In the genomic region with DNA sequence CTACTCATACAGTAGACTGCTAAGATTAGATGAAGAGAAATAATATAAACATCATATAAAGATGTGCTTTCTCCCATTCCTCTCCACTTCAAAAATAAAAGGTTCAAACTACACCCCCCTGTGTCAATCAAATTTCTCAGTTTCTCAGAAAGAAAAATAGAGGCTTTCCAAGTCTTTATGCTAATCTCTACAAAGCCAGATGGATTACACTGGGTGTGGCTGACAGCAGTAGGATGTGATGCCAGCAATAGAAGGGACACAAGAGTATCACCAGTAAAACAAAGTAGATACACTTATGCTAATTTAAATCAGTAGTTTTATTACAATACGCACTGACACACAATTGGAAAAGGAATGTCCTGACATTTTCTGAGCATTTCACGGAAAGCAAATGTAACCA, we compare ENCODE assay signal across 16 cellular contexts.
DNase-seq lines count a peak whose midpoint lies in the region; TF ChIP-seq lines count a peak whose summit lies in the region.
"Had no signal": no experiment of that assay in that cellular context is flagged by ENCODE, and none has a peak within 500 bp of the region (broad histone marks: within the 10 kb centered on the region; RNA-seq: fewer than 3 reads in every experiment).

No MANE protein-coding gene starts in this region.

- DNase-seq in HAP-1 (ENCODE audit: low spot score in 2 of 2), result peak; percentile 60 to 89
- peak; percentile 32 for DNase-seq in putamen (ENCODE audit: low spot score)
- no peak for DNase-seq in COLO668 (lab: John Stamatoyannopoulos, UW; ENCODE audit: unreplicated experiment)
- DNase-seq in hepatic stellate cell (ENCODE audit: low spot score), result no peak
- DNase-seq: BE2C; Caco-2; CD8-positive, alpha-beta T cell; DMS79; EL; GDM1; HCEC 1CT; HFFc6 had no signal

- H3K4me3 ChIP-seq in DOHH2 (ENCODE audit: low read length), result peak overlapping the region; percentile 79
- H3K4me3 ChIP-seq in HAP-1, result no peak overlapping the region
- H3K4me3 ChIP-seq in OCI-LY1 (ENCODE audit: low read depth, low read length, poor library complexity, severe bottlenecking), result no peak overlapping the region
- H3K4me3 ChIP-seq: A549 had no signal

- no peak for TF ChIP-seq CTCF in DOHH2 (IDR thresholded peaks at IDR 0.05; ENCODE audit: low read depth, low read length, poor library complexity, severe bottlenecking)
- no peak for TF ChIP-seq CTCF in OCI-LY1 (IDR thresholded peaks at IDR 0.05; ENCODE audit: low read length)

- H3K27me3 ChIP-seq in DOHH2 (ENCODE audit: control insufficient read depth, low read length) (no peaks in the 10 kb centered on the region), HAP-1 (ENCODE audit: low read depth) (no peaks in the 10 kb centered on the region), OCI-LY1 (ENCODE audit: insufficient read depth, low read length) (no peaks in the 10 kb centered on the region)
- H3K27me3 ChIP-seq: BE2C had no signal

- H3K9me2 ChIP-seq in DOHH2 (replicated peaks; ENCODE audit: control insufficient read depth, low read length), result no peaks in the 10 kb centered on the region
- no peaks in the 10 kb centered on the region for H3K9me2 ChIP-seq in OCI-LY1 (ENCODE audit: low read depth, low read length)

- H3K79me2 ChIP-seq in DOHH2 (ENCODE audit: control insufficient read depth, low read length) (peaks cover 54% of the 10 kb centered on the region), OCI-LY1 (ENCODE audit: insufficient read depth, low read length) (no peaks in the 10 kb centered on the region; the same call in 1 of the 2 replicates)

- peaks cover 39% of the 10 kb centered on the region for H3F3A ChIP-seq in DOHH2 (ENCODE audit: control insufficient read depth, insufficient read depth)
- no peaks in the 10 kb centered on the region for H3F3A ChIP-seq in OCI-LY1 (ENCODE audit: insufficient read depth, low read length)

- peak overlapping the region; percentile 98 for H3K27ac ChIP-seq in DOHH2 (ENCODE audit: low read depth, low read length)
- peak overlapping the region; percentile 96 for H3K27ac ChIP-seq in OCI-LY1 (ENCODE audit: low read depth, low read length, poor library complexity, severe bottlenecking)
- H3K27ac ChIP-seq: A549, C4-2B had no signal

- H3K36me3 ChIP-seq in DOHH2 (ENCODE audit: control insufficient read depth, low read length) (peaks cover 58% of the 10 kb centered on the region), HAP-1 (replicated peaks) (no peaks in the 10 kb centered on the region), OCI-LY1 (ENCODE audit: insufficient read depth, low read length) (peaks cover 28% of the 10 kb centered on the region; the same call in 1 of the 2 replicates)
- H3K36me3 ChIP-seq: BE2C had no signal

- no peak overlapping the region for H2AFZ ChIP-seq in OCI-LY1 (ENCODE audit: low read length)

- H3K4me1 ChIP-seq in DOHH2 (ENCODE audit: control insufficient read depth, low read length), result peaks cover 88% of the 10 kb centered on the region
- peaks cover 16% of the 10 kb centered on the region for H3K4me1 ChIP-seq in HAP-1
- peaks cover 63% of the 10 kb centered on the region for H3K4me1 ChIP-seq in OCI-LY1 (ENCODE audit: insufficient read depth, low read length, severe bottlenecking)
- H3K4me1 ChIP-seq: A549, BE2C, Caco-2 had no signal

- H3K9me3 ChIP-seq in DOHH2 (ENCODE audit: control insufficient read depth, insufficient read depth, low read length), result no peaks in the 10 kb centered on the region
- no peaks in the 10 kb centered on the region for H3K9me3 ChIP-seq in HAP-1
- no peaks in the 10 kb centered on the region for H3K9me3 ChIP-seq in OCI-LY1 (ENCODE audit: low read length)
- H3K9me3 ChIP-seq: A549, BE2C, Caco-2 had no signal

- H3K9ac ChIP-seq in OCI-LY1 (ENCODE audit: low read length), result no peak overlapping the region

- in situ Hi-C loops in HAP-1 (cut with MboI; ENCODE audit: low sequenced_read_pairs), result no loop called here

- H4K20me1 ChIP-seq in DOHH2 (ENCODE audit: control insufficient read depth, insufficient read depth, low read depth, low read length) (no peaks in the 10 kb centered on the region), OCI-LY1 (ENCODE audit: insufficient read depth, low read length) (no peaks in the 10 kb centered on the region)

- H3K4me2 ChIP-seq in DOHH2 (ENCODE audit: low read length) (peak overlapping the region; percentile 96), OCI-LY1 (ENCODE audit: low read length) (no peak overlapping the region)
- H3K4me2 ChIP-seq: A549 had no signal

Comparison
In these comparisons a context has a peak if more than half of its experiments do, and no peak if none do; other contexts are left out.
1. DNase-seq: peak in HAP-1 (2 of 2) and putamen (single experiment); none in COLO668 (single experiment) and hepatic stellate cell (single experiment).